ENCODE assay signal across 8 cellular contexts in the genomic region with DNA sequence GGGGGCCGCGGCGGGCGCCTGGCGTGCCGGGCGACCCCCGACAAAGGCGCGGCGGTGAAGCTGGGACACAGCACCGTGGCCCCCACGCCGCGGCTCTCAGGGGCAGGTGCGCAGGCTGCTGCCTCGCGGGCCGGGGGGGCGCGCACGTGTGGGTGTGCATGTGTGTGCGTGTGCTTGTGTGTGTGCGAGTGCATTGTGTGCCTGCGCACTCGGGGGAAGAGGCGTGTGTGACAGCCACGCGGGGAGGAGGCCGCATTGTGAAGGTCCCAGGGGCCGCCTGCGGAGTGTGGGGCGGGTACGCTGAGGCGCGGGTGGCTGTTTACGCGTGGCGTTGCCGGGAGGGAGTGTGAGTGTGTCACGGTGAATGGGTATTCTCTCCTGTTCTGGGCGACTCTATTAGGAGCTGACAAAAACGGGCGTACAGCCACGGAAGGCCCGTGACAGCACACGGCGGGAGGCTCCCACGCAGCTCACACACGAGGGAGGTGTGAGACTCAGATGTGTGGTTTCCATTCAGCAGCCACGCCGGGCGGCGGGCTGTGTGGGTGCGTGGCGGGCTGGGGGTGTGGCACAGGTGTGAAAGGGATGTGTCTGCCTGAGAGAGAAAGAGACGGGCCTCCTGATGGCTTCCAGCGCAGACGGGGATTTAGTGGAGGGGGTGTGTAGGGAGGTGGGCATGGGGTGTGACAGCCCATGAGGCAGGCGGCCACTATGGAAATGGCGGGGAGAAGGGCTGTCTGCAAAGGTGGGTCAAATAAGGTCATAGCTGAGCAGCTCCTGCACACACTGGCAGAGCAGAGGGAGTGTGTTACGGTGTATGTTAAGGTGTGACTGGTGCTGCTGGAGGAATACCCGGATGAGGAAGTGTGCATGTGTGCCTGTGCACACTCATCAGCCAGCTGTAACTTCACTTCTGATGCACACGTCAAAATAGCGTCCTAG. TPM values are rescaled to one million over a fixed set of nuclear protein-coding genes. Genes with fewer than 3 reads are reported as not detected.
DNase-seq lines count a peak whose midpoint lies in the region; ATAC-seq and TF ChIP-seq lines count a peak whose summit lies in the region.

No MANE protein-coding gene starts in this region.

- CTCF ChIA-PET in BJ (lab: Yijun Ruan, JAX) = interaction anchor here (0.9 to 1.1 kb wide), 2 partner anchors 23 kb away, joined by 3 read pairs; no protein-coding TSS in a partner anchor

- DNase-seq in BJ (ENCODE audit: low read depth) (no peak), HFF-Myc (ENCODE audit: extremely low read depth, low read depth) (no peak), T-helper 2 cell (peak in 4 of 5 experiments; percentile 10 to 78 (median 32)), cerebellar cortex (ENCODE audit: low spot score) (peak; percentile 37), mucosa of descending colon (peak in 2 of 3 donors; percentile 46 to 66), NCI-H2196 treated with DMSO at 0.1 percent for 48 hours (lab: John Stamatoyannopoulos, UW; ENCODE audit: unreplicated experiment) (no peak), iPS-NIHi11 (ENCODE audit: low spot score) (no peak)
- peak in 1 of 2 donors; percentile 14 for DNase-seq in stimulated activated naive CD8-positive, alpha-beta T cell treated with anti-CD3 and anti-CD28 coated beads, Interleukin-15, amount 100 ng/mL, for 72 hours

- no peak overlapping the region for H3K27ac Mint-ChIP-seq in stimulated activated naive CD8-positive, alpha-beta T cell treated with anti-CD3 and anti-CD28 coated beads, Interleukin-15, amount 100 ng/mL, for 72 hours

- H3K4me3 ChIP-seq in BJ (ENCODE audit: low read depth, low read length) (peak overlapping the region; percentile 34), HFF-Myc (replicated peaks; ENCODE audit: low read depth, low read length) (peak overlapping the region; percentile 62), mucosa of descending colon (no peak overlapping the region)

- peak; percentile 88 for ATAC-seq in mucosa of descending colon
- peak; percentile 44 for ATAC-seq in stimulated activated naive CD8-positive, alpha-beta T cell treated with anti-CD3 and anti-CD28 coated beads, Interleukin-15, amount 100 ng/mL, for 72 hours

- peak overlapping the region; percentile 63 to 84 for H3K4me3 Mint-ChIP-seq in stimulated activated naive CD8-positive, alpha-beta T cell treated with anti-CD3 and anti-CD28 coated beads, Interleukin-15, amount 100 ng/mL, for 72 hours

- no peaks in the 10 kb centered on the region for H3K9me3 ChIP-seq in mucosa of descending colon

- peaks cover 31% of the 10 kb centered on the region for H3K27me3 ChIP-seq in BJ (ENCODE audit: control insufficient read depth, insufficient read depth, low read length)

- H3K4me1 ChIP-seq in mucosa of descending colon (ENCODE audit: low read depth) = peaks cover 10% of the 10 kb centered on the region

- TF ChIP-seq CTCF in BJ (IDR thresholded peaks at IDR 0.05; ENCODE audit: insufficient read depth, low read depth, low read length) (no peak), HFF-Myc (IDR thresholded peaks at IDR 0.05; ENCODE audit: low read depth, low read length, missing control alignments) (no peak), mucosa of descending colon (IDR thresholded peaks at IDR 0.05) (no peak)

- POLR2A ChIA-PET in BJ (lab: Charles Lee) = no interaction called here

- peaks cover 44% of the 10 kb centered on the region for H3K4me1 Mint-ChIP-seq in stimulated activated naive CD8-positive, alpha-beta T cell treated with anti-CD3 and anti-CD28 coated beads, Interleukin-15, amount 100 ng/mL, for 72 hours

- no peaks in the 10 kb centered on the region for H3K36me3 ChIP-seq in BJ (ENCODE audit: control insufficient read depth, insufficient read depth, low read length)
- H3K36me3 ChIP-seq in mucosa of descending colon (ENCODE audit: low read depth) = no peaks in the 10 kb centered on the region

- intact Hi-C loops in mucosa of descending colon (cut with DNase I, micrococcal nuclease) = no loop called here

- H3K27me3 Mint-ChIP-seq in stimulated activated naive CD8-positive, alpha-beta T cell treated with anti-CD3 and anti-CD28 coated beads, Interleukin-15, amount 100 ng/mL, for 72 hours = peaks cover 65% of the 10 kb centered on the region

- H3K9me3 Mint-ChIP-seq in stimulated activated naive CD8-positive, alpha-beta T cell treated with anti-CD3 and anti-CD28 coated beads, Interleukin-15, amount 100 ng/mL, for 72 hours = no peaks in the 10 kb centered on the region

RNA-seq across cellular contexts. Expression of gene PODXL2, which starts 0.7 kb away (rescaled TPM):
- polyA plus RNA-seq in BJ (2011; rRNA removed) = 2.6 and 3.4 TPM in 2 replicates
- polyA minus RNA-seq in BJ (2011; rRNA and poly(A)+ RNA removed) = 0.72 and 1.2 TPM in 2 replicates
- 10 to 100 TPM in 2 of 3 donors, 1 to 10 TPM in 1; 5.4 to 18.5 (median 16.2) TPM for total RNA-seq in mucosa of descending colon

RNA-seq across cellular contexts. Expression of gene MCM2, which starts 31.5 kb away (rescaled TPM):
- polyA plus RNA-seq in BJ (2011; rRNA removed) = 15.7 and 23.6 TPM in 2 replicates
- polyA minus RNA-seq in BJ (2011; rRNA and poly(A)+ RNA removed) = 27.6 and 46.7 TPM in 2 replicates
- 10 to 100 TPM in 2 of 3 donors, 1 to 10 TPM in 1; 5.2 to 23.1 (median 10.3) TPM for total RNA-seq in mucosa of descending colon

RNA-seq across cellular contexts. Expression of gene TPRA1, which starts 39.2 kb away (rescaled TPM):
- 42.3 and 72.2 TPM in 2 replicates for polyA plus RNA-seq in BJ (2011; rRNA removed)
- polyA minus RNA-seq in BJ (2011; rRNA and poly(A)+ RNA removed) = 46.3 and 77.7 TPM in 2 replicates
- total RNA-seq in mucosa of descending colon = 10 to 100 TPM; 24.2 to 37.0 (median 29.3) TPM

RNA-seq across cellular contexts. Expression of gene ABTB1, which starts 43.0 kb away (rescaled TPM):
- 20.7 and 46.5 TPM in 2 replicates for polyA plus RNA-seq in BJ (2011; rRNA removed)
- 19.0 and 40.4 TPM in 2 replicates for polyA minus RNA-seq in BJ (2011; rRNA and poly(A)+ RNA removed)
- 10 to 100 TPM; 19.9 to 48.7 (median 33.7) TPM for total RNA-seq in mucosa of descending colon

Comparison
In these comparisons a context has a peak if more than half of its experiments do, and no peak if none do; other contexts are left out.
1. DNase-seq: peak in T-helper 2 cell (4 of 5), cerebellar cortex (single experiment) and mucosa of descending colon (2 of 3); none in BJ (single experiment), HFF-Myc (single experiment), NCI-H2196 treated with DMSO at 0.1 percent for 48 hours (single experiment) and iPS-NIHi11 (single experiment).